ENCODE assay signal across 8 cellular contexts in genomic region chr17:4565209-4566141, GRCh38. TPM values are rescaled to one million over a fixed set of nuclear protein-coding genes. Genes with fewer than 3 reads are reported as not detected.
DNase-seq lines count a peak whose midpoint lies in the region; ATAC-seq, FAIRE-seq and TF ChIP-seq lines count a peak whose summit lies in the region.

No MANE protein-coding gene starts in this region.

- DNase-seq in NCI-H2081 (lab: John Stamatoyannopoulos, UW), result peak; percentile 66 to 83
- peak in 1 of 3 donors; percentile 35 for DNase-seq in T-helper 17 cell
- peak; percentile 49 to 86 for DNase-seq in T47D (ENCODE audit: low read depth in 1 of 2, low spot score in 1 of 2)
- DNase-seq in iPS-NIHi11 (ENCODE audit: low spot score), result peak; percentile 80
- peak; percentile 95 for DNase-seq in small intestine

- peaks cover 28% of the 10 kb centered on the region for H3K4me1 Mint-ChIP-seq in T-helper 17 cell

- 23 to 31% (median 25%) methylated on average over 16 of the region's 16 CpGs for WGBS in small intestine, 3 donors

- H3K27me3 ChIP-seq in small intestine (ENCODE audit: control insufficient read depth in 2 of 2, insufficient read depth in 2 of 2, low read length in 2 of 2), result no peaks in the 10 kb centered on the region

- H3K36me3 Mint-ChIP-seq in T-helper 17 cell (ENCODE audit: low read depth), result no peaks in the 10 kb centered on the region

- H3K27me3 Mint-ChIP-seq in T-helper 17 cell, result peaks cover 5% of the 10 kb centered on the region

- no peak overlapping the region for H3K4me3 ChIP-seq in GM12875 (ENCODE audit: low read depth, low read length)
- no peak overlapping the region for H3K4me3 ChIP-seq in small intestine (ENCODE audit: low read depth in 1 of 2, low read length in 2 of 2)

- H3K4me1 ChIP-seq in small intestine (ENCODE audit: control insufficient read depth in 2 of 2, insufficient read depth in 1 of 2, low read depth in 1 of 2, low read length in 1 of 2), result peaks cover 3 to 5% of the 10 kb centered on the region in 2 donors

- in situ Hi-C loops in T47D (cut with HindIII; ENCODE audit: low pct_unique_long_range_greater_than_20kb, low sequenced_read_pairs), result no loop called here

- H3K9me3 ChIP-seq in T-helper 17 cell (ENCODE audit: control insufficient read depth, low read length, poor library complexity, severe bottlenecking) (no peaks in the 10 kb centered on the region), small intestine (ENCODE audit: control insufficient read depth, low read depth) (no peaks in the 10 kb centered on the region)

- peak overlapping the region in 1 of 2 donors; percentile 56 for H3K27ac ChIP-seq in small intestine (ENCODE audit: low read depth in 1 of 2, low read length in 1 of 2)

- peak overlapping the region; percentile 68 for H3K27ac Mint-ChIP-seq in T-helper 17 cell

- H3K4me3 Mint-ChIP-seq in T-helper 17 cell, result no peak overlapping the region

- H3K36me3 ChIP-seq in small intestine (ENCODE audit: control insufficient read depth in 2 of 2, insufficient read depth in 2 of 2, low read length in 2 of 2), result no peaks in the 10 kb centered on the region

- peak; percentile 77 for TF ChIP-seq CTCF in GM12875 (IDR thresholded peaks at IDR 0.05; ENCODE audit: borderline replicate concordance, insufficient read depth, low read depth, low read length)

- ATAC-seq in T-helper 17 cell (peak; percentile 80), GM19463 (IDR thresholded peaks at IDR 0.05; ENCODE audit: unreplicated experiment) (no peak)

- FAIRE-seq in A204.1 (lab: Jason Lieb, UNC) (peak; percentile 85), small intestine (lab: Jason Lieb, UNC) (no peak)

RNA-seq across cellular contexts. Expression of gene GGT6, which starts 5.1 kb away (rescaled TPM):
- total RNA-seq in T-helper 17 cell, result not detected
- polyA plus RNA-seq in small intestine, result 10 to 100 TPM; 17.6 to 63.9 (median 25.3) TPM

RNA-seq across cellular contexts. Expression of gene MYBBP1A, which starts 10.3 kb away (rescaled TPM):
- 10 to 100 TPM; 63.8 to 64.4 TPM for total RNA-seq in T-helper 17 cell
- polyA plus RNA-seq in small intestine, result 10 to 100 TPM; 15.0 to 34.0 (median 16.2) TPM

RNA-seq across cellular contexts. Expression of gene SMTNL2, which starts 18.9 kb away (rescaled TPM):
- not detected for total RNA-seq in T-helper 17 cell
- polyA plus RNA-seq in small intestine, result 1 to 10 TPM in 1 of 3 donors, not detected in 2; 1.5 TPM
